Comparison of ENCODE assay signal across 19 cellular contexts in genomic region chr1:161218301-161219077, GRCh38. TPM values are rescaled to one million over a fixed set of nuclear protein-coding genes. Genes with fewer than 3 reads are reported as not detected.
A peak's percentile ranks its signal among the peaks of the same experiment; 100 is the strongest.
DNase-seq lines count a peak whose midpoint lies in the region; ATAC-seq, FAIRE-seq and TF ChIP-seq lines count a peak whose summit lies in the region.
"Had no signal": no experiment of that assay in that cellular context is flagged by ENCODE, and none has a peak within 500 bp of the region (broad histone marks: within the 10 kb centered on the region; RNA-seq: fewer than 3 reads in every experiment).

No MANE protein-coding gene starts in this region.

- H3K36me3 Mint-ChIP-seq in stimulated activated naive B cell treated with anti-CD40 and anti-IgM and Interleukin-4, amounts not matched to agents 10 μg/mL and 1 μg/mL and 100 μg/mL, for 72 hours: peaks cover 18 to 19% of the 10 kb centered on the region in 2 donors

- no peak for ATAC-seq in DND-41 (ENCODE audit: insufficient read depth, low read depth)
- peak; percentile 2 for ATAC-seq in left lobe of liver
- ATAC-seq in stimulated activated naive B cell treated with anti-CD40 and anti-IgM and Interleukin-4, amounts not matched to agents 10 μg/mL and 1 μg/mL and 100 μg/mL, for 72 hours (replicated peaks): no peak
- no peak for ATAC-seq in omental fat pad (ENCODE audit: low FRiP score)
- no peak for ATAC-seq in HG03280 (IDR thresholded peaks at IDR 0.05; ENCODE audit: unreplicated experiment)
- ATAC-seq: activated CD4-positive, alpha-beta T cell treated with anti-CD3 and anti-CD28 coated beads for 36 hours had no signal

- no peak overlapping the region for H3K4me3 Mint-ChIP-seq in stimulated activated naive B cell treated with anti-CD40 and anti-IgM and Interleukin-4, amounts not matched to agents 10 μg/mL and 1 μg/mL and 100 μg/mL, for 72 hours
- H3K4me3 Mint-ChIP-seq: activated CD4-positive, alpha-beta T cell treated with anti-CD3 and anti-CD28 coated beads for 36 hours had no signal

- no peaks in the 10 kb centered on the region for H4K20me1 ChIP-seq in DND-41 (ENCODE audit: insufficient read depth, low read length)

- no peak overlapping the region for H3K27ac ChIP-seq in DND-41 (ENCODE audit: low read length)
- H3K27ac ChIP-seq: C4-2B, KMS-11 had no signal

- H3K9me3 Mint-ChIP-seq in stimulated activated naive B cell treated with anti-CD40 and anti-IgM and Interleukin-4, amounts not matched to agents 10 μg/mL and 1 μg/mL and 100 μg/mL, for 72 hours: no peaks in the 10 kb centered on the region

- H3K27me3 ChIP-seq in DND-41 (ENCODE audit: insufficient read depth, low read length, poor library complexity): no peaks in the 10 kb centered on the region
- H3K27me3 ChIP-seq: uterus had no signal

- H3K9ac ChIP-seq in DND-41 (ENCODE audit: low read depth, low read length): no peak overlapping the region
- H3K9ac ChIP-seq: KMS-11 had no signal

- peaks cover 38 to 51% of the 10 kb centered on the region in 2 donors for H3K27me3 Mint-ChIP-seq in stimulated activated naive B cell treated with anti-CD40 and anti-IgM and Interleukin-4, amounts not matched to agents 10 μg/mL and 1 μg/mL and 100 μg/mL, for 72 hours
- H3K27me3 Mint-ChIP-seq: activated CD4-positive, alpha-beta T cell treated with anti-CD3 and anti-CD28 coated beads for 36 hours had no signal

- FAIRE-seq in GM19239 (lab: Jason Lieb, UNC): no peak
- FAIRE-seq: G401.6 had no signal

- H3K36me3 ChIP-seq in DND-41 (ENCODE audit: insufficient read depth, low read length): peaks cover 15% of the 10 kb centered on the region
- H3K36me3 ChIP-seq: uterus had no signal

- no peak overlapping the region for H3K4me2 ChIP-seq in DND-41 (ENCODE audit: insufficient read depth, low read length)

- H3K79me2 ChIP-seq in DND-41 (ENCODE audit: insufficient read depth, low read length): no peaks in the 10 kb centered on the region

- peaks cover 26 to 40% of the 10 kb centered on the region in 2 donors for H3K4me1 Mint-ChIP-seq in stimulated activated naive B cell treated with anti-CD40 and anti-IgM and Interleukin-4, amounts not matched to agents 10 μg/mL and 1 μg/mL and 100 μg/mL, for 72 hours

- DNase-seq in DND-41 (no peak), T1000 (lab: John Stamatoyannopoulos, UW) (peak; percentile 29), left lobe of liver (ENCODE audit: low spot score) (no peak), GM19239 (ENCODE audit: insufficient read length, low spot score) (no peak), omental fat pad (ENCODE audit: low spot score) (no peak)
- DNase-seq in stimulated activated naive B cell treated with anti-CD40 and anti-IgM and Interleukin-4, amounts not matched to agents 10 μg/mL and 1 μg/mL and 100 μg/mL, for 72 hours: no peak
- DNase-seq: activated CD4-positive, alpha-beta T cell treated with anti-CD3 and anti-CD28 coated beads for 36 hours; effector memory CD4-positive, alpha-beta T cell; GM23248; mucosa of descending colon; NCI-H510A treated with DMSO at 0.1 percent for 48 hours; SW 1271; uterus had no signal

- H3K4me3 ChIP-seq in DND-41 (ENCODE audit: low read depth in 1 of 2, low read length in 2 of 2): no peak overlapping the region
- H3K4me3 ChIP-seq: GM23248, mucosa of descending colon, uterus had no signal

- H3K27ac Mint-ChIP-seq in stimulated activated naive B cell treated with anti-CD40 and anti-IgM and Interleukin-4, amounts not matched to agents 10 μg/mL and 1 μg/mL and 100 μg/mL, for 72 hours: peak overlapping the region; percentile 52

- peak overlapping the region; percentile 31; the same call in 1 of the 2 replicates for H2AFZ ChIP-seq in DND-41 (ENCODE audit: low read depth, low read length)

- H3K9me3 ChIP-seq in DND-41 (ENCODE audit: insufficient read depth, low read length, severe bottlenecking): no peaks in the 10 kb centered on the region
- H3K9me3 ChIP-seq: mucosa of descending colon, uterus had no signal

- H3K4me1 ChIP-seq in DND-41 (ENCODE audit: insufficient read depth, low read length): no peaks in the 10 kb centered on the region
- H3K4me1 ChIP-seq: uterus had no signal

- TF ChIP-seq CTCF in DND-41 (IDR thresholded peaks at IDR 0.05; ENCODE audit: borderline replicate concordance, extremely low read depth, low read length, poor library complexity, severe bottlenecking): no peak
- TF ChIP-seq CTCF in omental fat pad (IDR thresholded peaks at IDR 0.05): no peak

RNA-seq across cellular contexts. Expression of gene FCER1G, which starts 3.4 kb away (rescaled TPM):
- total RNA-seq in left lobe of liver: 13.4 TPM
- total RNA-seq in omental fat pad: 100 to 1,000 TPM in 3 of 4 donors, 10 to 100 TPM in 1; 96.3 to 346 (median 179) TPM
- total RNA-seq: GM23248 had no signal

RNA-seq across cellular contexts. Expression of gene APOA2, which starts 4.9 kb away (rescaled TPM):
- total RNA-seq in left lobe of liver: 4,148 TPM
- total RNA-seq in omental fat pad: not detected
- total RNA-seq: activated CD4-positive, alpha-beta T cell treated with anti-CD3 and anti-CD28 coated beads for 36 hours; fibroblast of villous mesenchyme; GM23248; mucosa of descending colon; pulmonary artery endothelial cell; uterus had no signal

RNA-seq across cellular contexts. Expression of gene TOMM40L, which starts 7.4 kb away (rescaled TPM):
- total RNA-seq in left lobe of liver (6.3 TPM), omental fat pad (10 to 100 TPM in 3 of 4 donors, 1 to 10 TPM in 1; 9.6 to 15.4 (median 13.4) TPM)

RNA-seq across cellular contexts. Expression of gene NDUFS2, which starts 16.3 kb away (rescaled TPM):
- 106 TPM for total RNA-seq in left lobe of liver
- 100 to 1,000 TPM in 3 of 4 donors, 10 to 100 TPM in 1; 89.4 to 136 (median 122) TPM for total RNA-seq in omental fat pad

RNA-seq across cellular contexts. Expression of gene NR1I3, which starts 19.5 kb away (rescaled TPM):
- total RNA-seq in left lobe of liver (158 TPM), omental fat pad (not detected)
- total RNA-seq: activated CD4-positive, alpha-beta T cell treated with anti-CD3 and anti-CD28 coated beads for 36 hours; fibroblast of villous mesenchyme; GM23248; mucosa of descending colon; pulmonary artery endothelial cell; uterus had no signal

Comparison
In these comparisons a context has a peak if more than half of its experiments do, and no peak if none do; other contexts are left out.
1. RNA of gene APOA2, which starts 4.9 kb away (total RNA-seq): 4,148 TPM in left lobe of liver (single experiment); not detected in omental fat pad; every median in the first group is over 1,000 times any median in the second.